In genomic region chr2:64975232-64975791, GRCh38 we compare ENCODE assay signal across 11 cellular contexts. TPM values are rescaled to one million over a fixed set of nuclear protein-coding genes. Genes with fewer than 3 reads are reported as not detected.
DNase-seq lines count a peak whose midpoint lies in the region; ATAC-seq and TF ChIP-seq lines count a peak whose summit lies in the region.
"Had no signal": no experiment of that assay in that cellular context is flagged by ENCODE, and none has a peak within 500 bp of the region (broad histone marks: within the 10 kb centered on the region; RNA-seq: fewer than 3 reads in every experiment).

No MANE protein-coding gene starts in this region.

- no peak overlapping the region for H2BK15ac ChIP-seq in mesenchymal stem cell (ENCODE audit: low read depth, poor library complexity, severe bottlenecking)

- POLR2A ChIA-PET in PC-9 (lab: Charles Lee; ENCODE audit: unreplicated experiment): interaction anchor here (0.6 kb wide), 1 partner anchor 50 kb away, joined by 5 read pairs; no protein-coding TSS in a partner anchor

- TF ChIP-seq CTCF in PC-9 (conservative IDR thresholded peaks at IDR 0.05) (no peak), epithelial cell of proximal tubule (conservative IDR thresholded peaks at IDR 0.05; ENCODE audit: low read depth, low read length) (no peak), Peyer's patch (IDR thresholded peaks at IDR 0.05) (no peak), GM20000 (IDR thresholded peaks at IDR 0.05; ENCODE audit: extremely low read depth, missing control alignments) (no peak)

- H3K4ac ChIP-seq in mesenchymal stem cell (ENCODE audit: low read depth in 1 of 2, low read length in 2 of 2): no peak overlapping the region

- no peaks in the 10 kb centered on the region for H4K20me1 ChIP-seq in PC-9 (ENCODE audit: insufficient read depth)

- no peak overlapping the region for H3K23ac ChIP-seq in mesenchymal stem cell (ENCODE audit: low read length in 2 of 2)

- no peak for ATAC-seq in GM18520 (IDR thresholded peaks at IDR 0.05; ENCODE audit: unreplicated experiment)

- no peaks in the 10 kb centered on the region for H3K9me2 ChIP-seq in PC-9 (ENCODE audit: insufficient read depth)

- H3K4me1 ChIP-seq in PC-9 (replicated peaks; ENCODE audit: insufficient read depth) (peaks cover 16% of the 10 kb centered on the region), mesenchymal stem cell (ENCODE audit: control insufficient read depth, insufficient read depth, low read depth, low read length) (peaks cover 15% of the 10 kb centered on the region), Peyer's patch (no peaks in the 10 kb centered on the region)

- no peaks in the 10 kb centered on the region for H3K27me3 ChIP-seq in PC-9 (ENCODE audit: insufficient read depth, low read depth)
- no peaks in the 10 kb centered on the region for H3K27me3 ChIP-seq in mesenchymal stem cell (ENCODE audit: control insufficient read depth in 1 of 2, insufficient read depth in 1 of 2, low read length in 2 of 2)
- no peaks in the 10 kb centered on the region for H3K27me3 ChIP-seq in Peyer's patch

- peak overlapping the region; percentile 0 for H3K9ac ChIP-seq in mesenchymal stem cell (ENCODE audit: low read length)

- no peak overlapping the region for H2AK5ac ChIP-seq in mesenchymal stem cell (ENCODE audit: low read length, severe bottlenecking)

- peaks cover 5% of the 10 kb centered on the region; the same call in 1 of the 2 replicates for H3F3A ChIP-seq in PC-9 (ENCODE audit: insufficient read depth, low read depth)

- H2BK120ac ChIP-seq in mesenchymal stem cell (ENCODE audit: low read depth, low read length): no peak overlapping the region

- H3K27ac ChIP-seq in PC-9 (no peak overlapping the region), mesenchymal stem cell (ENCODE audit: low read length, poor library complexity, severe bottlenecking) (peak overlapping the region; percentile 91), Peyer's patch (no peak overlapping the region)

- H3K36me3 ChIP-seq in PC-9 (ENCODE audit: low read depth) (no peaks in the 10 kb centered on the region), mesenchymal stem cell (ENCODE audit: control insufficient read depth in 1 of 2, insufficient read depth in 2 of 2, low read depth in 1 of 2, low read length in 2 of 2) (no peaks in the 10 kb centered on the region), Peyer's patch (no peaks in the 10 kb centered on the region)

- no peak for TF ChIP-seq POLR2A in Peyer's patch (IDR thresholded peaks at IDR 0.05)

- BruUV-seq in PC-9 (replicated peaks; lab: Mats Ljungman, UMichigan): no TSS peak

- H3K9me3 ChIP-seq in PC-9 (ENCODE audit: insufficient read depth, low read depth): no peaks in the 10 kb centered on the region
- no peaks in the 10 kb centered on the region for H3K9me3 ChIP-seq in mesenchymal stem cell (ENCODE audit: control insufficient read depth, low read length)
- no peaks in the 10 kb centered on the region for H3K9me3 ChIP-seq in Peyer's patch

- H3K14ac ChIP-seq in mesenchymal stem cell (ENCODE audit: low read length in 2 of 2): peak overlapping the region in 1 of 2 experiments; percentile 83

- no peaks in the 10 kb centered on the region for H3K79me2 ChIP-seq in PC-9 (ENCODE audit: low read depth)

- peak overlapping the region in 1 of 2 experiments; percentile 14 for H3K18ac ChIP-seq in mesenchymal stem cell (ENCODE audit: low read depth in 1 of 2, low read length in 2 of 2)

- no peaks in the 10 kb centered on the region for H3K79me1 ChIP-seq in mesenchymal stem cell (replicated peaks; ENCODE audit: low read length, poor library complexity, severe bottlenecking)

- DNase-seq in C1 segment of cervical spinal cord (lab: John Stamatoyannopoulos, UW) (peak in 10 of 14 donors; percentile 11 to 76 (median 35)), PC-9 (peak; percentile 83 to 87), epithelial cell of proximal tubule (ENCODE audit: low read depth) (peak; percentile 63), mesenchymal stem cell (peak; percentile 69), Peyer's patch (no peak), AML-193 (lab: John Stamatoyannopoulos, UW) (no peak), GM20000 (ENCODE audit: low spot score) (no peak)
- DNase-seq: activated effector memory CD4-positive, alpha-beta T cell treated with anti-CD3 and anti-CD28 coated beads, Interleukin-2, amount 50 U/mL, for 16 hours; COR-L47; small intestine had no signal

- intact Hi-C loops in PC-9 (cut with micrococcal nuclease; ENCODE audit: unreplicated experiment): loop anchor here (1.0 kb wide), 1 partner anchor 13 kb away; no protein-coding TSS in a partner anchor

- CTCF ChIA-PET in PC-9 (lab: Charles Lee): no interaction called here

- 13% methylated on average over 4 of the region's 4 CpGs for WGBS in mesenchymal stem cell

- no peak overlapping the region for H3K4me3 ChIP-seq in PC-9
- no peak overlapping the region for H3K4me3 ChIP-seq in epithelial cell of proximal tubule (ENCODE audit: low read depth, low read length)
- H3K4me3 ChIP-seq in mesenchymal stem cell (ENCODE audit: insufficient read depth in 1 of 2, low read depth in 1 of 2, low read length in 2 of 2): no peak overlapping the region
- no peak overlapping the region for H3K4me3 ChIP-seq in Peyer's patch

- H4K91ac ChIP-seq in mesenchymal stem cell (ENCODE audit: low read length): no peak overlapping the region

- no peak overlapping the region for H4K8ac ChIP-seq in mesenchymal stem cell (ENCODE audit: low read length)

- H2BK12ac ChIP-seq in mesenchymal stem cell (ENCODE audit: low read length in 2 of 2): peak overlapping the region in 1 of 2 experiments; percentile 29

- no peak overlapping the region for H2BK5ac ChIP-seq in mesenchymal stem cell (ENCODE audit: low read depth, low read length, poor library complexity, severe bottlenecking)

- H2AFZ ChIP-seq in PC-9 (no peak overlapping the region), mesenchymal stem cell (ENCODE audit: low read depth, low read length) (no peak overlapping the region)

- H3K4me2 ChIP-seq in PC-9 (peak overlapping the region; percentile 18; the same call in 1 of the 2 replicates), mesenchymal stem cell (ENCODE audit: low read length, poor library complexity, severe bottlenecking) (peak overlapping the region; percentile 44)

RNA-seq across cellular contexts. Expression of gene SLC1A4, which starts 13.9 kb away (rescaled TPM):
- total RNA-seq in PC-9 (2021): 8.4 and 8.7 TPM in 2 replicates
- total RNA-seq in epithelial cell of proximal tubule: 15.4 and 19.8 TPM in 2 replicates
- polyA plus RNA-seq in mesenchymal stem cell (2013, experiment 1 of 2): 14.3 TPM
- polyA plus RNA-seq in mesenchymal stem cell (2013, experiment 2 of 2): 15.0 TPM
- 10 to 100 TPM in 1 of 4 donors, 1 to 10 TPM in 3; 2.7 to 12.4 (median 3.4) TPM for total RNA-seq in Peyer's patch

Comparison
In these comparisons a context has a peak if more than half of its experiments do, and no peak if none do; other contexts are left out.
1. DNase-seq: peak in C1 segment of cervical spinal cord (10 of 14), PC-9 (2 of 2), epithelial cell of proximal tubule (single experiment) and mesenchymal stem cell (single experiment); none in Peyer's patch (0 of 3), AML-193 (0 of 2) and GM20000 (single experiment).